ENCODE assay signal across 10 cellular contexts in genomic region chr11:12166299-12167092, GRCh38. TPM values are rescaled to one million over a fixed set of nuclear protein-coding genes. Genes with fewer than 3 reads are reported as not detected.
A peak's percentile ranks its signal among the peaks of the same experiment; 100 is the strongest.
DNase-seq lines count a peak whose midpoint lies in the region; ATAC-seq and TF ChIP-seq lines count a peak whose summit lies in the region.
"Had no signal": no experiment of that assay in that cellular context is flagged by ENCODE, and none has a peak within 500 bp of the region (broad histone marks: within the 10 kb centered on the region; RNA-seq: fewer than 3 reads in every experiment).

No MANE protein-coding gene starts in this region.

- no peak overlapping the region for H3K9ac ChIP-seq in BLaER1 treated with 17β-estradiol and CSF1 and Interleukin-3, amounts not matched to agents 10 nM and 100 nM

- H3K4me3 ChIP-seq in BLaER1 treated with 17β-estradiol and CSF1 and Interleukin-3, amounts not matched to agents 10 nM and 100 nM: 0 out of 20 replicates have a peak overlapping the region, but pooled peaks of 1 of the 10 experiments have one; percentile 24
- H3K4me3 ChIP-seq in coronary artery: peak overlapping the region; percentile 37

- H3K4me1 Mint-ChIP-seq in HFFc6 (ENCODE audit: low read depth): peaks cover 95% of the 10 kb centered on the region
- peaks cover 66% of the 10 kb centered on the region for H3K4me1 Mint-ChIP-seq in osteocyte (ENCODE audit: unreplicated experiment)

- peaks cover 0 to 85% (median 34%) of the 10 kb centered on the region in 10 experiments; a peak in 15 of 20 replicates for H3K4me1 ChIP-seq in BLaER1 treated with 17β-estradiol and CSF1 and Interleukin-3, amounts not matched to agents 10 nM and 100 nM

- peaks cover 64% of the 10 kb centered on the region for H3K36me3 Mint-ChIP-seq in HFFc6 (ENCODE audit: low read depth)
- H3K36me3 Mint-ChIP-seq in osteocyte (ENCODE audit: unreplicated experiment): no peaks in the 10 kb centered on the region

- H3K27me3 ChIP-seq in BLaER1 treated with 17β-estradiol and CSF1 and Interleukin-3, amounts not matched to agents 10 nM and 100 nM: no peaks in the 10 kb centered on the region

- peak overlapping the region; percentile 76 for H3K4me3 Mint-ChIP-seq in HFFc6
- H3K4me3 Mint-ChIP-seq in osteocyte (ENCODE audit: unreplicated experiment): no peak overlapping the region

- DNase-seq in HFFc6 (no peak), coronary artery (ENCODE audit: low spot score) (no peak), osteocyte (ENCODE audit: extremely low spot score, unreplicated experiment) (no peak), NCI-H1048 (lab: John Stamatoyannopoulos, UW) (no peak), caudate nucleus (lab: John Stamatoyannopoulos, UW) (no peak)
- no peak for DNase-seq in stimulated activated naive CD4-positive, alpha-beta T cell (lab: John Stamatoyannopoulos, UW)
- DNase-seq: NCI-H2227 treated with DMSO at 0.1 percent for 48 hours; stimulated activated CD4-positive, alpha-beta T cell treated with anti-CD3 and anti-CD28 coated beads, Interleukin-4, amount 100 ng/mL, for 1 hour had no signal

- no peaks in the 10 kb centered on the region for H3K9me3 Mint-ChIP-seq in HFFc6
- H3K9me3 Mint-ChIP-seq in osteocyte (ENCODE audit: unreplicated experiment): no peaks in the 10 kb centered on the region

- H3K9me3 ChIP-seq in BLaER1 treated with 17β-estradiol and CSF1 and Interleukin-3, amounts not matched to agents 10 nM and 100 nM (replicated peaks in 1 of 11): no peaks in the 10 kb centered on the region

- ATAC-seq in HG02885 (IDR thresholded peaks at IDR 0.05; ENCODE audit: poor library complexity, unreplicated experiment): no peak

- peak overlapping the region in 4 of 11 experiments; percentile 4 to 61 (median 38); a peak in 4 of 22 replicates for H3K27ac ChIP-seq in BLaER1 treated with 17β-estradiol and CSF1 and Interleukin-3, amounts not matched to agents 10 nM and 100 nM
- H3K27ac ChIP-seq in coronary artery (peak overlapping the region; percentile 93 to 99), caudate nucleus (ENCODE audit: low read depth, low read length) (no peak overlapping the region)

- peaks cover 0 to 21% (median 0%) of the 10 kb centered on the region in 11 experiments; a peak in 6 of 22 replicates for H3K36me3 ChIP-seq in BLaER1 treated with 17β-estradiol and CSF1 and Interleukin-3, amounts not matched to agents 10 nM and 100 nM

- H3K27me3 Mint-ChIP-seq in HFFc6 (ENCODE audit: insufficient read depth) (peaks cover 3% of the 10 kb centered on the region), osteocyte (ENCODE audit: unreplicated experiment) (no peaks in the 10 kb centered on the region)

- no peak for TF ChIP-seq CTCF in HFFc6 (IDR thresholded peaks at IDR 0.05)
- TF ChIP-seq CTCF in coronary artery (IDR thresholded peaks at IDR 0.05): no peak
- no peak for TF ChIP-seq CTCF in osteocyte (IDR thresholded peaks at IDR 0.05)

- H3K27ac Mint-ChIP-seq in HFFc6: peak overlapping the region; percentile 99
- H3K27ac Mint-ChIP-seq in osteocyte (ENCODE audit: unreplicated experiment): peak overlapping the region; percentile 68

- H3K4me2 ChIP-seq in BLaER1 treated with 17β-estradiol and CSF1 and Interleukin-3, amounts not matched to agents 10 nM and 100 nM: peak overlapping the region in 10 of 11 experiments; percentile 29 to 85 (median 63); a peak in 15 of 22 replicates

- no peaks in the 10 kb centered on the region for H4K20me1 ChIP-seq in BLaER1 treated with 17β-estradiol and CSF1 and Interleukin-3, amounts not matched to agents 10 nM and 100 nM

RNA-seq across cellular contexts. Expression of gene MICAL2, which starts 56.1 kb away (rescaled TPM):
- 100 to 1,000 TPM; 199 to 252 (median 233) TPM for total RNA-seq in HFFc6 (2021; fragmentation: NEBNext Ultra II Directional; extraction: Animal tissue kit (Norgen Biotek cat#: 25700))
- 19.5 and 20.8 TPM in 2 replicates for total RNA-seq in osteocyte
